Comparison of ENCODE assay signal across 32 cellular contexts in genomic region chr2:193442293-193442692, GRCh38.
"Had no signal": no experiment of that assay in that cellular context is flagged by ENCODE, and none has a peak within 500 bp of the region (broad histone marks: within the 10 kb centered on the region; RNA-seq: fewer than 3 reads in every experiment).

No MANE protein-coding gene starts in this region.

- DNase-seq: activated B cell treated with CpG ODN at 0.5 μM for 24 hours; activated CD4-positive, alpha-beta memory T cell treated with anti-CD3 and anti-CD28 coated beads for 36 hours; activated CD4-positive, alpha-beta T cell treated with anti-CD3 and anti-CD28 coated beads for 4 hours; activated CD4-positive, alpha-beta T cell treated with anti-CD3 and anti-CD28 coated beads, Interleukin-2, amount 10 ng/mL, durations not matched to agents 24 days and 14 days; activated CD4-positive, alpha-beta T cell treated with anti-CD3 and anti-CD28 coated beads, Interleukin-2, amount 50 U/mL, for 1 hour; activated CD4-positive, alpha-beta T cell treated with anti-CD3 and anti-CD28 coated beads, Interleukin-2, amount 50 U/mL, for 4 hours; activated CD4-positive, CD25-positive, alpha-beta regulatory T cell treated with anti-CD3 and anti-CD28 coated beads, Interleukin-2, amount 50 U/mL, for 72 hours; activated CD8-positive, alpha-beta memory T cell treated with anti-CD3 and anti-CD28 coated beads, Interleukin-2, amount 50 U/mL, for 4 hours; activated CD8-positive, alpha-beta T cell treated with anti-CD3 and anti-CD28 coated beads for 36 hours; activated effector memory CD4-positive, alpha-beta T cell treated with anti-CD3 and anti-CD28 coated beads, Interleukin-2, amount 50 U/mL, for 16 hours; activated gamma-delta T cell treated with Interleukin-2 at 50 U/mL for 16 hours; activated naive CD4-positive, alpha-beta T cell; activated naive CD4-positive, alpha-beta T cell treated with anti-CD3 and anti-CD28 coated beads, Interleukin-2, amount 10 ng/mL, durations not matched to agents 7 days and 5 days; activated naive CD8-positive, alpha-beta T cell treated with anti-CD3 and anti-CD28 coated beads, Interleukin-2, amount 10 ng/mL, durations not matched to agents 7 days and 5 days; activated naive CD8-positive, alpha-beta T cell treated with anti-CD3 and anti-CD28 coated beads, Interleukin-2, amount 50 U/mL, for 24 hours; activated T-cell treated with anti-CD3 and anti-CD28 coated beads for 4 hours; activated T-cell treated with anti-CD3 and anti-CD28 coated beads, Interleukin-2, amount 50 U/mL, for 1 hour; activated T-cell treated with anti-CD3 and anti-CD28 coated beads, Interleukin-2, amount 50 U/mL, for 4 hours; activated T-cell treated with anti-CD3 and anti-CD28 coated beads, Interleukin-2, amount 50 U/mL, for 72 hours; amygdala; anterior cingulate cortex; central memory CD4-positive, alpha-beta T cell; colonic mucosa; T-helper 2 cell; T-helper 9 cell had no signal

- H3K27me3 Mint-ChIP-seq: activated B cell treated with CpG ODN at 0.5 μM for 24 hours; activated CD4-positive, alpha-beta memory T cell treated with anti-CD3 and anti-CD28 coated beads for 36 hours; activated CD4-positive, alpha-beta T cell treated with anti-CD3 and anti-CD28 coated beads, Interleukin-2, amount 10 ng/mL, durations not matched to agents 24 days and 14 days; activated CD8-positive, alpha-beta T cell treated with anti-CD3 and anti-CD28 coated beads for 36 hours; activated naive CD4-positive, alpha-beta T cell treated with anti-CD3 and anti-CD28 coated beads, Interleukin-2, amount 10 ng/mL, durations not matched to agents 7 days and 5 days; activated naive CD4-positive, alpha-beta T cell treated with anti-CD3 and anti-CD28 coated beads, Interleukin-2, amount 50 U/mL, for 24 hours; activated naive CD8-positive, alpha-beta T cell; activated naive CD8-positive, alpha-beta T cell treated with anti-CD3 and anti-CD28 coated beads, Interleukin-2, amount 10 ng/mL, durations not matched to agents 7 days and 5 days; activated naive CD8-positive, alpha-beta T cell treated with anti-CD3 and anti-CD28 coated beads, Interleukin-2, amount 50 U/mL, for 24 hours; activated T-helper 17 cell treated with anti-CD3 and anti-CD28 coated beads, Interleukin-2, amount 50 U/mL, for 72 hours; brain had no signal

- H3K4me1 Mint-ChIP-seq: activated B cell treated with CpG ODN at 0.5 μM for 24 hours; activated CD4-positive, alpha-beta T cell treated with anti-CD3 and anti-CD28 coated beads, Interleukin-2, amount 10 ng/mL, durations not matched to agents 24 days and 14 days; activated naive CD4-positive, alpha-beta T cell treated with anti-CD3 and anti-CD28 coated beads, Interleukin-2, amount 10 ng/mL, durations not matched to agents 7 days and 5 days; activated naive CD4-positive, alpha-beta T cell treated with anti-CD3 and anti-CD28 coated beads, Interleukin-2, amount 50 U/mL, for 24 hours; activated naive CD8-positive, alpha-beta T cell treated with anti-CD3 and anti-CD28 coated beads, Interleukin-2, amount 10 ng/mL, durations not matched to agents 7 days and 5 days; activated naive CD8-positive, alpha-beta T cell treated with anti-CD3 and anti-CD28 coated beads, Interleukin-2, amount 50 U/mL, for 24 hours; activated T-helper 17 cell treated with anti-CD3 and anti-CD28 coated beads, Interleukin-2, amount 50 U/mL, for 72 hours; brain had no signal

- H3K9me3 Mint-ChIP-seq: activated B cell treated with CpG ODN at 0.5 μM for 24 hours; activated CD4-positive, alpha-beta memory T cell treated with anti-CD3 and anti-CD28 coated beads for 36 hours; activated CD4-positive, alpha-beta T cell treated with anti-CD3 and anti-CD28 coated beads, Interleukin-2, amount 10 ng/mL, durations not matched to agents 24 days and 14 days; activated naive CD4-positive, alpha-beta T cell treated with anti-CD3 and anti-CD28 coated beads, Interleukin-2, amount 10 ng/mL, durations not matched to agents 7 days and 5 days; activated naive CD8-positive, alpha-beta T cell treated with anti-CD3 and anti-CD28 coated beads, Interleukin-2, amount 50 U/mL, for 24 hours; activated T-cell treated with anti-CD3 and anti-CD28 coated beads, Interleukin-2, amount 50 U/mL, for 72 hours; activated T-helper 1 cell treated with anti-CD3 and anti-CD28 coated beads, Interleukin-12 subunit alpha, Interleukin-12 subunit beta, Interleukin-2, Interleukin-4 antibody, amounts not matched to agents 30 ng/mL and 10 ng/mL and 1 ng/mL, durations not matched to agents 14 hours and 24 hours and 36 hours; activated T-helper 17 cell treated with anti-CD3 and anti-CD28 coated beads, Interleukin-2, amount 50 U/mL, for 72 hours; brain; T-helper 1 cell treated with Interleukin-12 subunit alpha and Interleukin-12 subunit beta and Interleukin-4 antibody, amounts not matched to agents 30 μg/mL and 1 μg/mL, for 36 hours; T-helper 2 cell treated with Interferon-gamma antibody and Interleukin-4, amounts not matched to agents 5 μg/mL and 100 μg/mL, for 36 hours had no signal

- H3K4me3 Mint-ChIP-seq: activated B cell treated with CpG ODN at 0.5 μM for 24 hours; activated CD4-positive, alpha-beta memory T cell treated with anti-CD3 and anti-CD28 coated beads for 36 hours; activated CD4-positive, alpha-beta T cell treated with anti-CD3 and anti-CD28 coated beads, Interleukin-2, amount 10 ng/mL, durations not matched to agents 24 days and 14 days; activated CD8-positive, alpha-beta T cell treated with anti-CD3 and anti-CD28 coated beads for 36 hours; activated naive CD4-positive, alpha-beta T cell treated with anti-CD3 and anti-CD28 coated beads, Interleukin-2, amount 10 ng/mL, durations not matched to agents 7 days and 5 days; activated naive CD4-positive, alpha-beta T cell treated with anti-CD3 and anti-CD28 coated beads, Interleukin-2, amount 50 U/mL, for 24 hours; activated naive CD8-positive, alpha-beta T cell; activated naive CD8-positive, alpha-beta T cell treated with anti-CD3 and anti-CD28 coated beads, Interleukin-2, amount 10 ng/mL, durations not matched to agents 7 days and 5 days; activated naive CD8-positive, alpha-beta T cell treated with anti-CD3 and anti-CD28 coated beads, Interleukin-2, amount 50 U/mL, for 24 hours; activated T-cell treated with anti-CD3 and anti-CD28 coated beads, Interleukin-2, amount 50 U/mL, for 4 hours; activated T-cell treated with anti-CD3 and anti-CD28 coated beads, Interleukin-2, amount 50 U/mL, for 72 hours; activated T-helper 1 cell treated with anti-CD3 and anti-CD28 coated beads, Interleukin-12 subunit alpha, Interleukin-12 subunit beta, Interleukin-2, Interleukin-4 antibody, amounts not matched to agents 30 ng/mL and 10 ng/mL and 1 ng/mL, durations not matched to agents 14 hours and 24 hours and 36 hours; activated T-helper 17 cell treated with anti-CD3 and anti-CD28 coated beads, Interleukin-2, amount 50 U/mL, for 72 hours; brain; T-helper 1 cell treated with Interleukin-12 subunit alpha and Interleukin-12 subunit beta and Interleukin-4 antibody, amounts not matched to agents 30 μg/mL and 1 μg/mL, for 36 hours; T-helper 2 cell treated with Interferon-gamma antibody and Interleukin-4, amounts not matched to agents 5 μg/mL and 100 μg/mL, for 36 hours had no signal

- H3K36me3 Mint-ChIP-seq: activated CD4-positive, alpha-beta memory T cell treated with anti-CD3 and anti-CD28 coated beads for 36 hours; activated naive CD4-positive, alpha-beta T cell treated with anti-CD3 and anti-CD28 coated beads, Interleukin-2, amount 10 ng/mL, durations not matched to agents 7 days and 5 days; activated naive CD4-positive, alpha-beta T cell treated with anti-CD3 and anti-CD28 coated beads, Interleukin-2, amount 50 U/mL, for 24 hours; activated naive CD8-positive, alpha-beta T cell; activated naive CD8-positive, alpha-beta T cell treated with anti-CD3 and anti-CD28 coated beads, Interleukin-2, amount 10 ng/mL, durations not matched to agents 7 days and 5 days; brain had no signal

- ATAC-seq: activated CD8-positive, alpha-beta T cell treated with anti-CD3 and anti-CD28 coated beads for 36 hours; activated naive CD8-positive, alpha-beta T cell treated with anti-CD3 and anti-CD28 coated beads, Interleukin-2, amount 50 U/mL, for 24 hours; activated T-cell treated with anti-CD3 and anti-CD28 coated beads, Interleukin-2, amount 50 U/mL, for 4 hours; activated T-cell treated with anti-CD3 and anti-CD28 coated beads, Interleukin-2, amount 50 U/mL, for 72 hours; activated T-helper 17 cell treated with anti-CD3 and anti-CD28 coated beads, Interleukin-2, amount 50 U/mL, for 72 hours had no signal

- H3K27ac Mint-ChIP-seq: activated B cell treated with CpG ODN at 0.5 μM for 24 hours; activated CD4-positive, alpha-beta memory T cell treated with anti-CD3 and anti-CD28 coated beads for 36 hours; activated CD4-positive, alpha-beta T cell treated with anti-CD3 and anti-CD28 coated beads, Interleukin-2, amount 10 ng/mL, durations not matched to agents 24 days and 14 days; activated CD8-positive, alpha-beta T cell treated with anti-CD3 and anti-CD28 coated beads for 36 hours; activated naive CD4-positive, alpha-beta T cell treated with anti-CD3 and anti-CD28 coated beads, Interleukin-2, amount 10 ng/mL, durations not matched to agents 7 days and 5 days; activated naive CD4-positive, alpha-beta T cell treated with anti-CD3 and anti-CD28 coated beads, Interleukin-2, amount 50 U/mL, for 24 hours; activated naive CD8-positive, alpha-beta T cell; activated naive CD8-positive, alpha-beta T cell treated with anti-CD3 and anti-CD28 coated beads, Interleukin-2, amount 10 ng/mL, durations not matched to agents 7 days and 5 days; activated naive CD8-positive, alpha-beta T cell treated with anti-CD3 and anti-CD28 coated beads, Interleukin-2, amount 50 U/mL, for 24 hours; activated T-cell treated with anti-CD3 and anti-CD28 coated beads, Interleukin-2, amount 50 U/mL, for 72 hours; activated T-helper 1 cell treated with anti-CD3 and anti-CD28 coated beads, Interleukin-12 subunit alpha, Interleukin-12 subunit beta, Interleukin-2, Interleukin-4 antibody, amounts not matched to agents 30 ng/mL and 10 ng/mL and 1 ng/mL, durations not matched to agents 14 hours and 24 hours and 36 hours; activated T-helper 17 cell treated with anti-CD3 and anti-CD28 coated beads, Interleukin-2, amount 50 U/mL, for 72 hours; brain; T-helper 1 cell treated with Interleukin-12 subunit alpha and Interleukin-12 subunit beta and Interleukin-4 antibody, amounts not matched to agents 30 μg/mL and 1 μg/mL, for 36 hours; T-helper 2 cell treated with Interferon-gamma antibody and Interleukin-4, amounts not matched to agents 5 μg/mL and 100 μg/mL, for 36 hours had no signal
